ENCODE assay signal across 23 cellular contexts in genomic region chr19:8245869-8246835, GRCh38. TPM values are rescaled to one million over a fixed set of nuclear protein-coding genes. Genes with fewer than 3 reads are reported as not detected.
DNase-seq lines count a peak whose midpoint lies in the region; ATAC-seq and TF ChIP-seq lines count a peak whose summit lies in the region.
"Had no signal": no experiment of that assay in that cellular context is flagged by ENCODE, and none has a peak within 500 bp of the region (broad histone marks: within the 10 kb centered on the region; RNA-seq: fewer than 3 reads in every experiment).

No MANE protein-coding gene starts in this region.

- no peak for TF ChIP-seq CTCF in hepatocyte (IDR thresholded peaks at IDR 0.05; ENCODE audit: poor library complexity)

- H3K4me3 ChIP-seq in hepatocyte: no peak overlapping the region

- H2AFZ ChIP-seq in hepatocyte: no peak overlapping the region

- H3K4me1 Mint-ChIP-seq in activated naive CD4-positive, alpha-beta T cell treated with anti-CD3 and anti-CD28 coated beads, Interleukin-2, amount 50 U/mL, for 24 hours: peaks cover 4% of the 10 kb centered on the region
- peaks cover 0 to 20% (median 13%) of the 10 kb centered on the region in 4 donors for H3K4me1 Mint-ChIP-seq in naive thymus-derived CD8-positive, alpha-beta T cell

- H3K27ac Mint-ChIP-seq in activated naive CD4-positive, alpha-beta T cell treated with anti-CD3 and anti-CD28 coated beads, Interleukin-2, amount 50 U/mL, for 24 hours: peak overlapping the region; percentile 72
- H3K27ac Mint-ChIP-seq in activated naive CD4-positive, alpha-beta T cell treated with anti-CD3 and anti-CD28 coated beads, Interleukin-2, amount 50 U/mL, for 72 hours: no peak overlapping the region
- H3K27ac Mint-ChIP-seq in naive thymus-derived CD8-positive, alpha-beta T cell: peak overlapping the region in 6 of 10 donors; percentile 4 to 43 (median 14)

- H3K9me3 ChIP-seq in hepatocyte (ENCODE audit: low read depth): no peaks in the 10 kb centered on the region
- H3K9me3 ChIP-seq: SK-N-SH had no signal

- POLR2A ChIA-PET in naive thymus-derived CD8-positive, alpha-beta T cell (lab: Charles Lee): interaction anchor here (0.6 kb wide), 1 partner anchor 49 kb away, joined by 3 read pairs; no protein-coding TSS in a partner anchor

- 57% methylated on average over 11 of the region's 11 CpGs for WGBS in hepatocyte (ENCODE audit: low lambda C conversion rate, missing lambda C conversion rate)

- H3K79me2 ChIP-seq in hepatocyte: peaks cover 24% of the 10 kb centered on the region

- no peaks in the 10 kb centered on the region for H3K27me3 Mint-ChIP-seq in activated naive CD4-positive, alpha-beta T cell treated with anti-CD3 and anti-CD28 coated beads, Interleukin-2, amount 50 U/mL, for 24 hours
- H3K27me3 Mint-ChIP-seq in naive thymus-derived CD8-positive, alpha-beta T cell: no peaks in the 10 kb centered on the region

- no peak for ATAC-seq in activated naive CD4-positive, alpha-beta T cell treated with anti-CD3 and anti-CD28 coated beads, Interleukin-2, amount 50 U/mL, for 72 hours
- no peak for ATAC-seq in naive thymus-derived CD8-positive, alpha-beta T cell
- ATAC-seq in GM21786 (IDR thresholded peaks at IDR 0.05; ENCODE audit: unreplicated experiment): no peak
- no peak for ATAC-seq in HG02884 (IDR thresholded peaks at IDR 0.05; ENCODE audit: unreplicated experiment)
- ATAC-seq: HCT116 had no signal

- no peaks in the 10 kb centered on the region for H3K36me3 ChIP-seq in hepatocyte (replicated peaks; ENCODE audit: insufficient read depth, low read depth)

- H3K4me3 Mint-ChIP-seq in activated naive CD4-positive, alpha-beta T cell treated with anti-CD3 and anti-CD28 coated beads, Interleukin-2, amount 50 U/mL, for 24 hours: no peak overlapping the region
- H3K4me3 Mint-ChIP-seq in naive thymus-derived CD8-positive, alpha-beta T cell: no peak overlapping the region
- H3K4me3 Mint-ChIP-seq: CD8-positive, alpha-beta memory T cell had no signal

- no peaks in the 10 kb centered on the region for H3K9me3 Mint-ChIP-seq in activated naive CD4-positive, alpha-beta T cell treated with anti-CD3 and anti-CD28 coated beads, Interleukin-2, amount 50 U/mL, for 24 hours
- H3K9me3 Mint-ChIP-seq in activated naive CD4-positive, alpha-beta T cell treated with anti-CD3 and anti-CD28 coated beads, Interleukin-2, amount 50 U/mL, for 72 hours: peaks cover 4 to 17% of the 10 kb centered on the region in 2 donors
- peaks cover 0 to 6% (median 0%) of the 10 kb centered on the region in 9 donors for H3K9me3 Mint-ChIP-seq in naive thymus-derived CD8-positive, alpha-beta T cell
- H3K9me3 Mint-ChIP-seq: CD8-positive, alpha-beta memory T cell had no signal

- H3K4me2 ChIP-seq in hepatocyte: peak overlapping the region; percentile 23
- H3K4me2 ChIP-seq: KMS-11, SK-N-SH had no signal

- no peaks in the 10 kb centered on the region for H3K27me3 ChIP-seq in hepatocyte

- peaks cover 1% of the 10 kb centered on the region for H3K4me1 ChIP-seq in hepatocyte (ENCODE audit: insufficient read depth)

- H3K36me3 Mint-ChIP-seq in activated naive CD4-positive, alpha-beta T cell treated with anti-CD3 and anti-CD28 coated beads, Interleukin-2, amount 50 U/mL, for 24 hours: peaks cover 12% of the 10 kb centered on the region
- peaks cover 6 to 10% of the 10 kb centered on the region in 2 donors for H3K36me3 Mint-ChIP-seq in activated naive CD4-positive, alpha-beta T cell treated with anti-CD3 and anti-CD28 coated beads, Interleukin-2, amount 50 U/mL, for 72 hours
- peaks cover 10 to 23% (median 21%) of the 10 kb centered on the region in 3 donors for H3K36me3 Mint-ChIP-seq in naive thymus-derived CD8-positive, alpha-beta T cell

- DNase-seq in activated naive CD4-positive, alpha-beta T cell treated with anti-CD3 and anti-CD28 coated beads, Interleukin-2, amount 50 U/mL, for 72 hours (ENCODE audit: low spot score in 2 of 2): no peak
- DNase-seq in hepatocyte (ENCODE audit: low spot score): no peak
- no peak for DNase-seq in naive thymus-derived CD8-positive, alpha-beta T cell
- no peak for DNase-seq in stimulated activated CD4-positive, alpha-beta T cell treated with anti-CD3 and anti-CD28 coated beads, Interleukin-4, amount 100 ng/mL, for 4 hours
- DNase-seq: CD8-positive, alpha-beta memory T cell; EL; GF-D8; NCI-H1092 treated with DMSO at 0.1 percent for 48 hours; NCI-H146; NCI-H2081; NCI-H2171; NCI-H345; NCI-H524; NCI-H774; NK-92 treated with Interleukin-12 subunit alpha and Interleukin-12 subunit beta, amount 100 ng/mL, for 24 hours; SIG-M5; SK-N-SH had no signal

- H3K9me2 ChIP-seq in hepatocyte (replicated peaks; ENCODE audit: insufficient read depth): no peaks in the 10 kb centered on the region
- H3K9me2 ChIP-seq: SK-N-SH had no signal

- no peaks in the 10 kb centered on the region for H4K20me1 ChIP-seq in hepatocyte (ENCODE audit: insufficient read depth, poor library complexity, severe bottlenecking)

- peak overlapping the region; percentile 15 for H3K27ac ChIP-seq in hepatocyte
- H3K27ac ChIP-seq: C4-2B, KMS-11 had no signal

RNA-seq across cellular contexts. Expression of gene CERS4, which starts 37.0 kb away (rescaled TPM):
- 10 to 100 TPM; 18.4 to 22.4 TPM for total RNA-seq in activated naive CD4-positive, alpha-beta T cell treated with anti-CD3 and anti-CD28 coated beads, Interleukin-2, amount 50 U/mL, for 72 hours
- 79.6 and 82.6 TPM in 2 replicates for total RNA-seq in hepatocyte
- 69.2 and 86.0 TPM in 2 replicates for polyA plus RNA-seq in hepatocyte
- 10 to 100 TPM; 26.2 to 31.7 TPM for total RNA-seq in naive thymus-derived CD8-positive, alpha-beta T cell
- 1 to 10 TPM; 5.4 to 8.0 (median 7.9) TPM for polyA plus RNA-seq in naive thymus-derived CD8-positive, alpha-beta T cell

Comparison
In these comparisons a context has a peak if more than half of its experiments do, and no peak if none do; other contexts are left out.
1. H3K27ac Mint-ChIP-seq: peak in activated naive CD4-positive, alpha-beta T cell treated with anti-CD3 and anti-CD28 coated beads, Interleukin-2, amount 50 U/mL, for 24 hours (single experiment) and naive thymus-derived CD8-positive, alpha-beta T cell (6 of 10); none in activated naive CD4-positive, alpha-beta T cell treated with anti-CD3 and anti-CD28 coated beads, Interleukin-2, amount 50 U/mL, for 72 hours (0 of 2).